ENCODE assay signal across 1 cellular context in genomic region chr6:136224974-136225373, GRCh38. TPM values are rescaled to one million over a fixed set of nuclear protein-coding genes. Genes with fewer than 3 reads are reported as not detected.
"Had no signal": no experiment of that assay in that cellular context is flagged by ENCODE, and none has a peak within 500 bp of the region (broad histone marks: within the 10 kb centered on the region; RNA-seq: fewer than 3 reads in every experiment).

No MANE protein-coding gene starts in this region.

RNA-seq across cellular contexts. Expression of gene MTFR2, which starts 25.1 kb away (rescaled TPM):
- total RNA-seq: GM23248 had no signal
